Comparison of ENCODE assay signal across 1 cellular context in the genomic region with DNA sequence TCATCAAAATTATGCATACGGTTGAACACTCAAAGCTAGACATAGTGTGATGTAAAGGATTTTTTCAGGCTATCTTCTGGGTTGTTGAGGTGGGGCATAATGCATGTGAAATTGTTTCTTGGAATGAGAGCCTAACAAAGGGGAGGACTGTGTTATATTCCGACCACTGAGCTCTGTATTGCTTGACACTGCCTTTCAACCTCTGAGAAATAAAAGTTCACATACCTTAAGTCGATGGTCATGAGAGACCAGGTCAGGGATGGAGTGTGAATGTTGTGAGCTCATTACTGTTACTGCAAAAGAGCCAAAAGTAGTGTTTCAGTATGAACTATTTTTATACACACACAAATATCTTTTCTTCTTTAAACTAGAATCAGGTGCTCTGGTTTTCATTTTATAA.
TF ChIP-seq lines count a peak whose summit lies in the region.

No MANE protein-coding gene starts in this region.

TF ChIP-seq in H1, 55 proteins besides CTCF, POLR2A, EP300 and RAD21:
- TF ChIP-seq POLR2AphosphoS5 (IDR thresholded peaks at IDR 0.05; ENCODE audit: low read depth, low read length) (0 out of 2 replicates have a peak, but pooled peaks have one; percentile 23), CREB1 (IDR thresholded peaks at IDR 0.05) (no peak), TEAD4 (IDR thresholded peaks at IDR 0.05; ENCODE audit: low read depth, low read length) (no peak), ASH2L (IDR thresholded peaks at IDR 0.05; ENCODE audit: low read length) (no peak)
